13 cellular contexts compared by ENCODE assay signal in genomic region chr11:68341557-68342458, GRCh38. TPM values are rescaled to one million over a fixed set of nuclear protein-coding genes. Genes with fewer than 3 reads are reported as not detected.
DNase-seq lines count a peak whose midpoint lies in the region; ATAC-seq, FAIRE-seq and TF ChIP-seq lines count a peak whose summit lies in the region.
"Had no signal": no experiment of that assay in that cellular context is flagged by ENCODE, and none has a peak within 500 bp of the region (broad histone marks: within the 10 kb centered on the region; RNA-seq: fewer than 3 reads in every experiment).

No MANE protein-coding gene starts in this region.

- H3K4me2 ChIP-seq in A549: peak overlapping the region; percentile 71

- POLR2A ChIA-PET in A549 (lab: Yijun Ruan, JAX): interaction anchor here (0.6 to 0.8 kb wide), 2 partner anchors 13 to 70 kb away, joined by 3 read pairs; partner anchors contain the start of gene C11orf24

- peaks cover 39% of the 10 kb centered on the region for H3K4me1 Mint-ChIP-seq in central memory CD8-positive, alpha-beta T cell
- peaks cover 22% of the 10 kb centered on the region for H3K4me1 Mint-ChIP-seq in neural crest cell

- peak overlapping the region; percentile 35 for H3K27ac Mint-ChIP-seq in central memory CD8-positive, alpha-beta T cell (ENCODE audit: low read depth)
- no peak overlapping the region for H3K27ac Mint-ChIP-seq in neural crest cell (ENCODE audit: unreplicated experiment)
- H3K27ac Mint-ChIP-seq: CD14-positive monocyte had no signal

- H3K27me3 Mint-ChIP-seq in central memory CD8-positive, alpha-beta T cell: no peaks in the 10 kb centered on the region
- H3K27me3 Mint-ChIP-seq in neural crest cell (ENCODE audit: low read depth): no peaks in the 10 kb centered on the region

- no peak for TF ChIP-seq EP300 in A549 (IDR thresholded peaks at IDR 0.05)

- no peaks in the 10 kb centered on the region for H3K36me3 Mint-ChIP-seq in central memory CD8-positive, alpha-beta T cell (ENCODE audit: insufficient read depth)
- peaks cover 4% of the 10 kb centered on the region for H3K36me3 Mint-ChIP-seq in neural crest cell (ENCODE audit: low read depth)
- H3K36me3 Mint-ChIP-seq: CD14-positive monocyte had no signal

- H3K27me3 ChIP-seq in HUES6 (ENCODE audit: control insufficient read depth, insufficient read depth, low read length): no peaks in the 10 kb centered on the region

- H3K9me3 ChIP-seq in A549: peaks cover 5% of the 10 kb centered on the region; the same call in 1 of the 3 replicates
- H3K9me3 ChIP-seq in HUES6 (ENCODE audit: control insufficient read depth, insufficient read depth, low read depth, low read length): no peaks in the 10 kb centered on the region

- no peak overlapping the region for H3K9ac ChIP-seq in HUES6 (ENCODE audit: low read length)

- 66% methylated on average over 20 of the region's 21 CpGs for WGBS in A549 (ENCODE audit: missing lambda C conversion rate)

- no peak for DNase-seq in A549 (ENCODE audit: low read depth in 1 of 2, low spot score in 1 of 2)
- DNase-seq in central memory CD8-positive, alpha-beta T cell (ENCODE audit: low spot score in 2 of 2): no peak
- DNase-seq in neural crest cell (ENCODE audit: low read depth, low spot score): no peak
- no peak for DNase-seq in glomerular visceral epithelial cell (ENCODE audit: extremely low spot score)
- no peak for DNase-seq in OCI-M1 (lab: John Stamatoyannopoulos, UW)
- no peak for DNase-seq in SKM-1 (lab: John Stamatoyannopoulos, UW; ENCODE audit: unreplicated experiment)
- DNase-seq: MM.1S; stimulated activated naive CD8-positive, alpha-beta T cell treated with anti-CD3 and anti-CD28 coated beads, Interleukin-15, Interleukin-2, amounts not matched to agents 100 U/mL and 50 U/mL, for 24 hours had no signal

- H3K27ac ChIP-seq in A549 (peak overlapping the region; percentile 67 to 83), HUES6 (ENCODE audit: low read depth, low read length) (peak overlapping the region; percentile 65)

- H3K9me3 Mint-ChIP-seq in central memory CD8-positive, alpha-beta T cell: no peaks in the 10 kb centered on the region
- no peaks in the 10 kb centered on the region for H3K9me3 Mint-ChIP-seq in neural crest cell

- H3K4me3 ChIP-seq in A549: no peak overlapping the region
- no peak overlapping the region for H3K4me3 ChIP-seq in HUES6 (ENCODE audit: low read depth, low read length)
- H3K4me3 ChIP-seq: GM12878 had no signal

- TF ChIP-seq CTCF in A549 (IDR thresholded peaks at IDR 0.05): no peak
- peak; percentile 29 for TF ChIP-seq CTCF in neural crest cell (conservative IDR thresholded peaks at IDR 0.05)

- peak overlapping the region; percentile 25 for H3K4me3 Mint-ChIP-seq in central memory CD8-positive, alpha-beta T cell
- H3K4me3 Mint-ChIP-seq in neural crest cell: no peak overlapping the region
- H3K4me3 Mint-ChIP-seq: CD14-positive monocyte had no signal

- CTCF ChIA-PET in A549 (lab: Yijun Ruan, JAX): interaction anchor here (0.7 to 2.7 kb wide), 10 partner anchors 9 to 1621 kb away, joined by 3 to 10 read pairs (median 4); no protein-coding TSS in a partner anchor

- TF ChIP-seq POLR2A in A549 (IDR thresholded peaks at IDR 0.05; ENCODE audit: low read length): no peak

- FAIRE-seq in A549 (lab: Jason Lieb, UNC): no peak
- FAIRE-seq: colon, GM12878 had no signal

- ATAC-seq in A549: peak; percentile 62 to 70
- no peak for ATAC-seq in central memory CD8-positive, alpha-beta T cell (replicated peaks; ENCODE audit: extremely low read depth, poor library complexity, severe bottlenecking)
- no peak for ATAC-seq in GM18517 (IDR thresholded peaks at IDR 0.05; ENCODE audit: unreplicated experiment)
- ATAC-seq: stimulated activated naive CD8-positive, alpha-beta T cell treated with anti-CD3 and anti-CD28 coated beads, Interleukin-15, Interleukin-2, amounts not matched to agents 100 U/mL and 50 U/mL, for 24 hours had no signal

- no peaks in the 10 kb centered on the region for H3K36me3 ChIP-seq in HUES6 (ENCODE audit: control insufficient read depth, insufficient read depth, low read length)

- TF ChIP-seq RAD21 in A549 (conservative IDR thresholded peaks at IDR 0.05 in 1 of 2, IDR thresholded peaks at IDR 0.05 in 1 of 2): no peak

- H3K4me1 ChIP-seq in A549: peaks cover 70% of the 10 kb centered on the region
- H3K4me1 ChIP-seq in HUES6 (ENCODE audit: control insufficient read depth, insufficient read depth, low read length): peaks cover 39% of the 10 kb centered on the region

TF ChIP-seq in A549, 52 proteins besides CTCF, POLR2A, EP300 and RAD21:
- no peak for TF ChIP-seq FOSB (CRISPR knock-in tag; IDR thresholded peaks at IDR 0.05)
- TF ChIP-seq BCL3 (IDR thresholded peaks at IDR 0.05): no peak
- no peak for TF ChIP-seq CBX2 (IDR thresholded peaks at IDR 0.05; ENCODE audit: borderline replicate concordance, low read depth)
TF ChIP-seq in A549: peak in this region for 0.

RNA-seq across cellular contexts. Expression of gene LRP5, which starts 29.4 kb away (rescaled TPM):
- polyA plus RNA-seq in A549 (2011; rRNA removed) (10.9 and 15.9 TPM in 2 replicates), A549 (2017; fragmentation: RNase III; extraction: RNeasy Plus Mini Kit Qiagen cat#74134 plus additional on column Dnase treatment) (29.5 to 34.6 TPM (median 32.3 TPM) in 3 replicates)
- 23.6 and 30.4 TPM in 2 replicates for polyA plus RNA-seq in A549 (2012; cell fraction: cytosol; rRNA removed)
- polyA plus RNA-seq in A549 (2012; cell fraction: nucleus; rRNA removed): 58.4 and 70.6 TPM in 2 replicates
- polyA minus RNA-seq in A549 (2011; rRNA and poly(A)+ RNA removed): 24.8 and 32.0 TPM in 2 replicates
- 43.4 and 44.3 TPM in 2 replicates for total RNA-seq in neural crest cell

Comparison
In these comparisons a context has a peak if more than half of its experiments do, and no peak if none do; other contexts are left out.
1. ATAC-seq: peak in A549 (2 of 2); none in central memory CD8-positive, alpha-beta T cell (single experiment) and GM18517 (single experiment).